In the genomic region with DNA sequence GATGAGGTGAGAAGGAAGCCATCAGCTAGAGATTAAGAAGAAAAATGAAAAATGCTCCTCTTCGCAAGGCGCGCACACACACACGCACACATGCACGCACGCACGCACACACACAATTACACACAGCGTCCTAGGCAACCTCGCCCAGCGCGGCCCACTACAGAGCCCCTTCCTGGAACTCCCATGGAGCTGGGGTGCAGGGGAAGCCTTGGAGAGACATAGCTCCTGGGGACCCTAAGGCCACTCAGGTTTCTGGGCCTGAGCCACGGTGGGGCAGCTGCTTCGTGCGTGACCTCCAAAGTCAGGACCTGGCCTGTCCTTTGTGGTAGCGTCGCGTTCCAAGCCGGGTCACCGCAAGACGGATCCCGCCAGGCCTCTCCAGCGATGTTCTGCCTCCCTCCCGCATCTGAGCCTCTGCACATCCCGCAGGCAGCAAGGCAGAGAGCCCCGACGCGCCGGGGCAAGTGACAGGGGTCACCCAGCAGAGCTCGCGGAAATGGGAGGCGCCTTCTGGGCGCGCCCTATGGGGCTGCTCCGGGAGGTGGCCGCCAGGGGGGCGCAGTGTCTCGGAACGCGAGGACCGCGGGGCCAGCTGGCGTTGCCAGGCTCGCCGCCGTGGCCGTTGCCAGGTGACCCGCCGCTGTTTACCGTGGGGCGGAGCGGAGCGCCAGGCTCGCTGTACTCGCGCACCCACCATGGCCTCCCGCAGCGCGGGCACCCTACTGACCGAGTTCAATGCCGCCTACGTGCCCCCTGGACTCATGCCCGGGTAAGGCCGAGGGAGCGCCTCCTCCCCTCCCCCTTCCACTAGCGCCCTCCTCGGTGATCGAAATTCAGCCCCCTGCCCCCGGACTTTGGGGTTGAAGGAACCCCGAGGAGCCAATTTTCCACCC, we compare ENCODE assay signal across 9 cellular contexts.
DNase-seq lines count a peak whose midpoint lies in the region; ATAC-seq, FAIRE-seq and TF ChIP-seq lines count a peak whose summit lies in the region.
"Had no signal": no experiment of that assay in that cellular context is flagged by ENCODE, and none has a peak within 500 bp of the region (broad histone marks: within the 10 kb centered on the region; RNA-seq: fewer than 3 reads in every experiment).

No MANE protein-coding gene starts in this region.

- DNase-seq in BJ (ENCODE audit: low read depth) (no peak), ecto neural progenitor cell (ENCODE audit: low spot score) (peak; percentile 45), mucosa of gallbladder (ENCODE audit: low spot score) (peak; percentile 32), upper lobe of left lung (peak; percentile 23 to 91), D721Med (ENCODE audit: insufficient read length, low spot score) (no peak)

- peaks cover 57% of the 10 kb centered on the region for H3K27me3 ChIP-seq in BJ (ENCODE audit: control insufficient read depth, insufficient read depth, low read length)
- peaks cover 55% of the 10 kb centered on the region for H3K27me3 ChIP-seq in HUES64 (ENCODE audit: insufficient read depth, low read length)
- H3K27me3 ChIP-seq in upper lobe of left lung = peaks cover 0 to 23% (median 11%) of the 10 kb centered on the region in 4 donors

- WGBS in HUES64 = 76% methylated on average over 69 of the region's 69 CpGs
- 16 to 84% methylated on average over 11 to 66 of the region's 69 CpGs for WGBS in upper lobe of left lung, 2 donors

- H3K9me3 ChIP-seq in HUES64 (ENCODE audit: insufficient read depth, low read depth, low read length) = no peaks in the 10 kb centered on the region
- H3K9me3 ChIP-seq in upper lobe of left lung = no peaks in the 10 kb centered on the region

- TF ChIP-seq EP300 in upper lobe of left lung (IDR thresholded peaks at IDR 0.05) = no peak

- no peak overlapping the region for H3K9ac ChIP-seq in HUES64 (ENCODE audit: low read depth, low read length)

- H3K4me3 ChIP-seq in BJ (ENCODE audit: low read depth, low read length) (peak overlapping the region; percentile 18), HUES64 (ENCODE audit: low read length) (peak overlapping the region; percentile 41), upper lobe of left lung (peak overlapping the region in 3 of 4 donors; percentile 21 to 44 (median 38))

- H3K4me1 ChIP-seq in HUES64 (ENCODE audit: insufficient read depth, low read length) (0 out of 2 replicates have a peak, but pooled peaks cover 2% of the 10 kb centered on the region), upper lobe of left lung (peaks cover 4 to 16% (median 15%) of the 10 kb centered on the region in 4 donors)

- POLR2A ChIA-PET in BJ (lab: Charles Lee) = no interaction called here

- H3K36me3 ChIP-seq in BJ (ENCODE audit: control insufficient read depth, insufficient read depth, low read length) (no peaks in the 10 kb centered on the region), HUES64 (ENCODE audit: insufficient read depth, low read length) (no peaks in the 10 kb centered on the region), upper lobe of left lung (no peaks in the 10 kb centered on the region)

- TF ChIP-seq POLR2A in upper lobe of left lung (IDR thresholded peaks at IDR 0.05) = no peak

- CTCF ChIA-PET in BJ (lab: Yijun Ruan, JAX) = interaction anchor here (0.6 to 1.7 kb wide), 3 partner anchors 10 to 381 kb away, joined by 3 to 9 read pairs (median 3); no protein-coding TSS in a partner anchor

- no peak for FAIRE-seq in D721Med (lab: Jason Lieb, UNC)
- FAIRE-seq: endometrium had no signal

- H3K27ac ChIP-seq in HUES64 (ENCODE audit: low read depth, low read length) = no peak overlapping the region
- H3K27ac ChIP-seq in upper lobe of left lung = no peak overlapping the region

- peak; percentile 73 for ATAC-seq in SK-N-SH treated with all-trans-retinoic acid at 6 μM for 48 hours
- ATAC-seq in upper lobe of left lung (ENCODE audit: low FRiP score in 2 of 2) = peak; percentile 41 to 58
- ATAC-seq in GM21360 (IDR thresholded peaks at IDR 0.05; ENCODE audit: unreplicated experiment) = no peak

- TF ChIP-seq CTCF in BJ (IDR thresholded peaks at IDR 0.05; ENCODE audit: insufficient read depth, low read depth, low read length) (peak; percentile 19; the same call in 1 of the 2 replicates), upper lobe of left lung (IDR thresholded peaks at IDR 0.05) (peak in 3 of 6 experiments; percentile 16 to 41 (median 33)), D721Med (IDR thresholded peaks at IDR 0.05; ENCODE audit: insufficient read depth, missing control alignments) (no peak)

TF ChIP-seq in SK-N-SH treated with all-trans-retinoic acid at 6 μM for 48 hours, 23 proteins besides CTCF, POLR2A, EP300 and RAD21:
- peak; percentile 25; the same call in 1 of the 2 replicates for TF ChIP-seq TCF4 (CRISPR knock-in tag; IDR thresholded peaks at IDR 0.05; ENCODE audit: borderline replicate concordance)
- TF ChIP-seq RARB (CRISPR knock-in tag; IDR thresholded peaks at IDR 0.05) = no peak

Comparison
In these comparisons a context has a peak if more than half of its experiments do, and no peak if none do; other contexts are left out.
1. DNase-seq: peak in ecto neural progenitor cell (single experiment), mucosa of gallbladder (single experiment) and upper lobe of left lung (2 of 2); none in BJ (single experiment) and D721Med (single experiment).
2. Peak in every context shown above with its lines, with median percentiles within 50 percentile points of each other: H3K4me3 ChIP-seq.